Comparison of ENCODE assay signal across 18 cellular contexts in the genomic region with DNA sequence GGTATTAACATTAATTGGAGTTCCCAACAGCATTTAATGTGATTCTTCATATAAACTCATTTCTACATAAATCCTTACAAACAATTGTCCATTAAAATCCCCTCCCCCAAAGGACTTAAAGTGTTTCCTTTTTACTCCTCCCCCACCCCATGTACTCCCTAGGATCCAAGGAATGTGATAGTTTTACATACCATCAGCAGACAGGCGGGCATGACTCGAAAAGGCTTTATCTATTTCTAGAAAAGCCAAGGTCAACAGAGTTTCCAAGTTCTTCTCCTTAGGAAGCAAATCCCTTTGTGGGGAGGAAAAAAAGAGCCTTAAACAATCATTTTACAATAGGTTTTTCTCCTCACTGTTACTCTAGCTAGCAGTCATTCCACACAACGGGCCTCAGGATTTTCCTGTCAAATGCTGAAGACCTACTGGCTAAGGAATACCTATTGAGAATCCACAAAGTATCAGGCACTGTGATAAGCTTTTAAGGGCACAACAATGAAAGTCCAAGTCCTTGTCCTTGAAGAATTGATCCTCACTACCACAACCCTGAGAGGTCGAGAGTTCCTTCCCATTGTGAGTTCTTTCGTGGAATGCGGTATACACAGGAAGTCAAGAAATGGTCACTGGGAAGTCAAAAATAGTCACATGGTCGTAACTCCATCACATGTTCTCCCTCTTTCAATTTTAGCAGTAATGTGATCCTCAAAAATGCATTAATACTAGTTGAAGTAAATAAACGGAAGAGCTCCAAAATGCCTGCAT. TPM values are rescaled to one million over a fixed set of nuclear protein-coding genes. Genes with fewer than 3 reads are reported as not detected.
A peak's percentile ranks its signal among the peaks of the same experiment; 100 is the strongest.
DNase-seq lines count a peak whose midpoint lies in the region; ATAC-seq, FAIRE-seq and TF ChIP-seq lines count a peak whose summit lies in the region.
"Had no signal": no experiment of that assay in that cellular context is flagged by ENCODE, and none has a peak within 500 bp of the region (broad histone marks: within the 10 kb centered on the region; RNA-seq: fewer than 3 reads in every experiment).

No MANE protein-coding gene starts in this region.

- H3K36me3 Mint-ChIP-seq in activated naive CD8-positive, alpha-beta T cell: peaks cover 18% of the 10 kb centered on the region
- peaks cover 54% of the 10 kb centered on the region for H3K36me3 Mint-ChIP-seq in activated naive CD8-positive, alpha-beta T cell treated with anti-CD3 and anti-CD28 coated beads, Interleukin-2, amount 50 U/mL, for 24 hours (ENCODE audit: low read depth)
- peaks cover 26% of the 10 kb centered on the region for H3K36me3 Mint-ChIP-seq in endothelial cell (ENCODE audit: low read depth, unreplicated experiment)

- intact Hi-C loops in testis (cut with DNase I; ENCODE audit: low total_unique reads): no loop called here

- no peaks in the 10 kb centered on the region for H3K27me3 Mint-ChIP-seq in activated naive CD8-positive, alpha-beta T cell
- H3K27me3 Mint-ChIP-seq in activated naive CD8-positive, alpha-beta T cell treated with anti-CD3 and anti-CD28 coated beads, Interleukin-2, amount 50 U/mL, for 24 hours: no peaks in the 10 kb centered on the region
- H3K27me3 Mint-ChIP-seq in endothelial cell (ENCODE audit: unreplicated experiment): no peaks in the 10 kb centered on the region
- H3K27me3 Mint-ChIP-seq: CD8-positive, alpha-beta memory T cell; type B pancreatic cell had no signal

- FAIRE-seq in H54 (lab: Jason Lieb, UNC): no peak

- H3K4me3 ChIP-seq in testis: no peak overlapping the region
- H3K4me3 ChIP-seq: ovary, SK-N-MC had no signal

- no peaks in the 10 kb centered on the region for H3K27me3 ChIP-seq in testis
- H3K27me3 ChIP-seq: ovary had no signal

- no peaks in the 10 kb centered on the region for H3K9me3 Mint-ChIP-seq in activated naive CD8-positive, alpha-beta T cell (ENCODE audit: low read depth)
- H3K9me3 Mint-ChIP-seq in activated naive CD8-positive, alpha-beta T cell treated with anti-CD3 and anti-CD28 coated beads, Interleukin-2, amount 50 U/mL, for 24 hours: no peaks in the 10 kb centered on the region
- no peaks in the 10 kb centered on the region for H3K9me3 Mint-ChIP-seq in endothelial cell (ENCODE audit: unreplicated experiment)
- H3K9me3 Mint-ChIP-seq: CD8-positive, alpha-beta memory T cell; dendritic cell treated with granulocyte-macrophage colony-stimulating factor and Interleukin-4, amounts not matched to agents 40 ng/mL and 50 ng/mL, for 4 days had no signal

- no peaks in the 10 kb centered on the region for H3K36me3 ChIP-seq in testis (ENCODE audit: low read depth, missing control alignments)
- H3K36me3 ChIP-seq: ovary had no signal

- no peak for TF ChIP-seq CTCF in endothelial cell (IDR thresholded peaks at IDR 0.05; ENCODE audit: unreplicated experiment)
- no peak for TF ChIP-seq CTCF in testis (IDR thresholded peaks at IDR 0.05)

- H3K4me1 Mint-ChIP-seq in activated naive CD8-positive, alpha-beta T cell (ENCODE audit: low read depth): peaks cover 67% of the 10 kb centered on the region
- peaks cover 55% of the 10 kb centered on the region for H3K4me1 Mint-ChIP-seq in activated naive CD8-positive, alpha-beta T cell treated with anti-CD3 and anti-CD28 coated beads, Interleukin-2, amount 50 U/mL, for 24 hours
- no peaks in the 10 kb centered on the region for H3K4me1 Mint-ChIP-seq in endothelial cell (ENCODE audit: unreplicated experiment)

- H3K9me3 ChIP-seq in testis: no peaks in the 10 kb centered on the region
- H3K9me3 ChIP-seq: ovary had no signal

- peaks cover 12% of the 10 kb centered on the region for H3K4me1 ChIP-seq in testis

- WGBS in testis, 2 donors: 62 to 82% methylated on average over 8 of the region's 8 CpGs

- H3K27ac ChIP-seq in testis: peak overlapping the region; percentile 14 to 45
- H3K27ac ChIP-seq: KMS-11, ovary, SK-N-MC had no signal

- no peak overlapping the region for H3K27ac Mint-ChIP-seq in activated naive CD8-positive, alpha-beta T cell
- H3K27ac Mint-ChIP-seq in activated naive CD8-positive, alpha-beta T cell treated with anti-CD3 and anti-CD28 coated beads, Interleukin-2, amount 50 U/mL, for 24 hours: no peak overlapping the region
- no peak overlapping the region for H3K27ac Mint-ChIP-seq in endothelial cell (ENCODE audit: unreplicated experiment)
- H3K27ac Mint-ChIP-seq: dendritic cell treated with granulocyte-macrophage colony-stimulating factor and Interleukin-4, amounts not matched to agents 40 ng/mL and 50 ng/mL, for 4 days; type B pancreatic cell had no signal

- no peak for ATAC-seq in activated naive CD8-positive, alpha-beta T cell treated with anti-CD3 and anti-CD28 coated beads, Interleukin-2, amount 50 U/mL, for 24 hours
- ATAC-seq in HG02759 (IDR thresholded peaks at IDR 0.05; ENCODE audit: unreplicated experiment): no peak
- no peak for ATAC-seq in GM19467 (IDR thresholded peaks at IDR 0.05; ENCODE audit: unreplicated experiment)

- DNase-seq in activated naive CD8-positive, alpha-beta T cell treated with anti-CD3 and anti-CD28 coated beads, Interleukin-2, amount 50 U/mL, for 24 hours: no peak
- DNase-seq in LHCN-M2 (ENCODE audit: low read depth): peak; percentile 7
- no peak for DNase-seq in endothelial cell (ENCODE audit: low spot score)
- peak; percentile 53 for DNase-seq in testis
- no peak for DNase-seq in H54 (ENCODE audit: insufficient read length, low spot score)
- DNase-seq: CD8-positive, alpha-beta memory T cell; erythroblast; islet precursor cell; NCI-H510A; ovary; stimulated activated CD4-positive, alpha-beta T cell treated with anti-CD3 and anti-CD28 coated beads, Interleukin-4, amount 100 ng/mL, for 4 hours had no signal

- TF ChIP-seq POLR2A in testis (IDR thresholded peaks at IDR 0.05) (no peak), H54 (IDR thresholded peaks at IDR 0.05; ENCODE audit: low read depth, low read length) (no peak)

- H3K4me3 Mint-ChIP-seq in activated naive CD8-positive, alpha-beta T cell: peak overlapping the region; percentile 1
- H3K4me3 Mint-ChIP-seq in activated naive CD8-positive, alpha-beta T cell treated with anti-CD3 and anti-CD28 coated beads, Interleukin-2, amount 50 U/mL, for 24 hours: no peak overlapping the region
- H3K4me3 Mint-ChIP-seq in endothelial cell (ENCODE audit: unreplicated experiment): peak overlapping the region; percentile 81
- H3K4me3 Mint-ChIP-seq: dendritic cell treated with granulocyte-macrophage colony-stimulating factor and Interleukin-4, amounts not matched to agents 40 ng/mL and 50 ng/mL, for 4 days; type B pancreatic cell had no signal

RNA-seq across cellular contexts. Expression of gene PPM1K, which starts 7.2 kb away (rescaled TPM):
- 7.4 and 8.9 TPM in 2 replicates for total RNA-seq in LHCN-M2 (2014; rRNA removed)
- 3.0 TPM for polyA plus RNA-seq in LHCN-M2 (2012)
- 9.7 TPM for total RNA-seq in endothelial cell (ENCODE audit: unreplicated experiment)
- total RNA-seq in testis: 100 to 1,000 TPM in 1 of 2 donors, 10 to 100 TPM in 1; 76.5 to 104 TPM
- 40.6 TPM for polyA plus RNA-seq in testis (ENCODE audit: insufficient read depth, low read depth, low replicate concordance)

Comparison
In these comparisons a context has a peak if more than half of its experiments do, and no peak if none do; other contexts are left out.
1. DNase-seq: peak in LHCN-M2 (single experiment) and testis (single experiment); none in activated naive CD8-positive, alpha-beta T cell treated with anti-CD3 and anti-CD28 coated beads, Interleukin-2, amount 50 U/mL, for 24 hours (single experiment), endothelial cell (single experiment) and H54 (single experiment).